ENCODE assay signal across 8 cellular contexts in the genomic region with DNA sequence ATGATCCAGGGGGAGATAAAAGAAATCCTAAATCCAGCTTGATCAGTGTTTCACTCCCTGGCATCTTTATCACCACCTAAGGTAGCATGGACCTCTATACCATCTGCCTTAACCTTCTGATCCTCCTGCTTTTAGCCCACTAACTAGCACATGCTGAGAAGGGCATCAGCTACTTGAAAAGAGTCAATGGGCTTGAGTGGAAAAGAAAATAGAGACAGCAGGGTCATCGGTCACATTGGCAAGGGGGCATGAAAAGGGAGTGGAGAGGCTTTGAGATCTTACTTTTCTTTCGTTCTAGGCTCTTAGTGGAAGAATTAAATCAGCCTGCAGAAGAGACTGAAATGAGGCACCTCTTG. TPM values are rescaled to one million over a fixed set of nuclear protein-coding genes. Genes with fewer than 3 reads are reported as not detected.
DNase-seq lines count a peak whose midpoint lies in the region; ATAC-seq and TF ChIP-seq lines count a peak whose summit lies in the region.

No MANE protein-coding gene starts in this region.

- WGBS in body of pancreas, 2 donors = 0% methylated on average over 2 of the region's 2 CpGs
- WGBS in mesodermal cell (ENCODE audit: insufficient coverage in 2 of 2), 2 experiments = 0 to 4% methylated on average over 2 of the region's 2 CpGs

- H3K9me3 ChIP-seq in left ventricle myocardium inferior (replicated peaks) (no peaks in the 10 kb centered on the region), body of pancreas (no peaks in the 10 kb centered on the region), mesodermal cell (ENCODE audit: control insufficient read depth, low read length) (no peaks in the 10 kb centered on the region)

- H3K4me1 ChIP-seq in left ventricle myocardium inferior (peaks cover 61% of the 10 kb centered on the region), body of pancreas (peaks cover 28% of the 10 kb centered on the region), mesodermal cell (ENCODE audit: control insufficient read depth, insufficient read depth, low read length, poor library complexity, severe bottlenecking) (peaks cover 3% of the 10 kb centered on the region)

- DNase-seq in left ventricle myocardium inferior (no peak), Right ventricle myocardium superior (no peak), body of pancreas (no peak), NCI-H1105 treated with DMSO at 0.1 percent for 48 hours (lab: John Stamatoyannopoulos, UW) (no peak), NCI-H69 (lab: John Stamatoyannopoulos, UW) (no peak), erythroblast (lab: John Stamatoyannopoulos, UW) (no peak)

- H3K27me3 ChIP-seq in left ventricle myocardium inferior (ENCODE audit: low read depth) (no peaks in the 10 kb centered on the region), body of pancreas (no peaks in the 10 kb centered on the region)

- intact Hi-C loops in left ventricle myocardium inferior (cut with micrococcal nuclease) = no loop called here
- intact Hi-C loops in Right ventricle myocardium superior (cut with DNase I) = no loop called here
- intact Hi-C loops in body of pancreas (cut with DNase I) = no loop called here

- peak overlapping the region; percentile 99 for H3K4me3 ChIP-seq in left ventricle myocardium inferior
- H3K4me3 ChIP-seq in body of pancreas = peak overlapping the region; percentile 70 to 74
- H3K4me3 ChIP-seq in mesodermal cell (ENCODE audit: extremely low read depth, insufficient read depth, low read length, poor library complexity, severe bottlenecking) = peak overlapping the region; percentile 86

- H3K27ac ChIP-seq in left ventricle myocardium inferior (replicated peaks) (peak overlapping the region; percentile 99), body of pancreas (peak overlapping the region; percentile 73 to 89 (median 88)), mesodermal cell (ENCODE audit: low read depth, low read length, severe bottlenecking) (peak overlapping the region; percentile 58)

- peaks cover 21% of the 10 kb centered on the region for H3K36me3 ChIP-seq in left ventricle myocardium inferior
- peaks cover 0 to 3% of the 10 kb centered on the region in 2 donors for H3K36me3 ChIP-seq in body of pancreas (replicated peaks in 1 of 2; ENCODE audit: insufficient read depth in 1 of 2, low read depth in 2 of 2)
- H3K36me3 ChIP-seq in mesodermal cell (ENCODE audit: control insufficient read depth, insufficient read depth, low read length) = peaks cover 46% of the 10 kb centered on the region

- ATAC-seq in Right ventricle myocardium superior (ENCODE audit: poor library complexity) = no peak
- no peak for ATAC-seq in body of pancreas
- ATAC-seq in HG02759 (IDR thresholded peaks at IDR 0.05; ENCODE audit: unreplicated experiment) = no peak

- TF ChIP-seq CTCF in left ventricle myocardium inferior (IDR thresholded peaks at IDR 0.05; ENCODE audit: borderline replicate concordance) (no peak), body of pancreas (IDR thresholded peaks at IDR 0.05) (no peak)

- no peak for TF ChIP-seq POLR2A in body of pancreas (IDR thresholded peaks at IDR 0.05)
- no peak for TF ChIP-seq POLR2A in erythroblast (IDR thresholded peaks at IDR 0.05; ENCODE audit: low read length)

RNA-seq across cellular contexts. Expression of gene ZFYVE19, which starts 0.2 kb away (rescaled TPM):
- total RNA-seq in left ventricle myocardium inferior = 24.7 TPM
- total RNA-seq in Right ventricle myocardium superior = 26.4 TPM
- total RNA-seq in body of pancreas = 10 to 100 TPM; 27.0 to 29.3 TPM
- polyA plus RNA-seq in mesodermal cell (2013, experiment 1 of 2) = 19.7 TPM
- polyA plus RNA-seq in mesodermal cell (2013, experiment 2 of 2) = 18.6 TPM

RNA-seq across cellular contexts. Expression of gene DNAJC17, which starts 0.6 kb away (rescaled TPM):
- 16.0 TPM for total RNA-seq in left ventricle myocardium inferior
- 16.1 TPM for total RNA-seq in Right ventricle myocardium superior
- total RNA-seq in body of pancreas = 10 to 100 TPM; 18.7 to 36.6 TPM
- polyA plus RNA-seq in mesodermal cell (2013, experiment 1 of 2) = 36.0 TPM
- polyA plus RNA-seq in mesodermal cell (2013, experiment 2 of 2) = 42.1 TPM

RNA-seq across cellular contexts. Expression of gene PPP1R14D, which starts 21.9 kb away (rescaled TPM):
- total RNA-seq in left ventricle myocardium inferior = not detected
- total RNA-seq in Right ventricle myocardium superior = not detected
- total RNA-seq in body of pancreas = not detected
- polyA plus RNA-seq in mesodermal cell (2013, experiment 1 of 2) = not detected
- polyA plus RNA-seq in mesodermal cell (2013, experiment 2 of 2) = not detected

RNA-seq across cellular contexts. Expression of gene C15orf62, which starts 36.9 kb away (rescaled TPM):
- total RNA-seq in left ventricle myocardium inferior (0.30 TPM), Right ventricle myocardium superior (0.16 TPM), body of pancreas (under 1 TPM in 1 of 2 donors, not detected in 1; 0.26 TPM)
- 0.48 TPM for polyA plus RNA-seq in mesodermal cell (2013, experiment 1 of 2)
- polyA plus RNA-seq in mesodermal cell (2013, experiment 2 of 2) = 0.35 TPM

RNA-seq across cellular contexts. Expression of gene SPINT1, which starts 37.2 kb away (rescaled TPM):
- total RNA-seq in left ventricle myocardium inferior = 0.55 TPM
- 0.59 TPM for total RNA-seq in Right ventricle myocardium superior
- total RNA-seq in body of pancreas = 100 to 1,000 TPM; 110 to 134 TPM
- 18.0 TPM for polyA plus RNA-seq in mesodermal cell (2013, experiment 1 of 2)
- polyA plus RNA-seq in mesodermal cell (2013, experiment 2 of 2) = 15.7 TPM
